ENCODE assay signal across 23 cellular contexts in the genomic region with DNA sequence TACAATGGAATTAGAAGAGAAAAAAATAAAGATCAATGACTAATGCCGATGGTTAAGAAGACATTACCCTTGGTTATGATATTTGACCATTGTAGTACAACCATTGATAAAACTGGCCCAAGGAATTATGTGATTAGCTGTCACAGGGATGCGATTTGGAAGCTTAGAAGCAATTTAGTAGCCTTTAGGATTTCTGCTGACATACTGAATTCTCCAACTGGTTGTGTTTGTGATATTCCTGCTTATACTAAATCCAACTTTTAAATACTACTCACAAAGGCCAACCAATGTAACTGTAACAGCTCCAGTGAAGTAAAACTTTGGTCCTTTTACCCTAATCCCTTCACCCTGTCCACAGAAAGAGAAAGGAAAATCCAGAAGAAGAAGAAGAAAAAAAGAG. TPM values are rescaled to one million over a fixed set of nuclear protein-coding genes. Genes with fewer than 3 reads are reported as not detected.
"Had no signal": no experiment of that assay in that cellular context is flagged by ENCODE, and none has a peak within 500 bp of the region (broad histone marks: within the 10 kb centered on the region; RNA-seq: fewer than 3 reads in every experiment).

No MANE protein-coding gene starts in this region.

- H3K27me3 ChIP-seq: heart left ventricle, neutrophil, suprapubic skin, thyroid gland had no signal

- H3K4me3 ChIP-seq: heart left ventricle, smooth muscle cell, suprapubic skin, thyroid gland had no signal

- ATAC-seq: esophagus mucosa; heart left ventricle; right cardiac atrium; stimulated activated effector memory CD8-positive, alpha-beta T cell treated with anti-CD3 and anti-CD28 coated beads, Interleukin-12 subunit alpha, Interleukin-12 subunit beta, amount 100 ng/mL, for 72 hours; stimulated activated naive CD8-positive, alpha-beta T cell treated with anti-CD3 and anti-CD28 coated beads, Interleukin-15, Interleukin-2, amounts not matched to agents 100 U/mL and 50 U/mL, for 24 hours had no signal

- H3K4me1 ChIP-seq: thyroid gland had no signal

- H3K4me2 ChIP-seq: smooth muscle cell had no signal

- DNase-seq: effector CD8-positive, alpha-beta T cell; heart left ventricle; hippocampal formation; kidney glomerular epithelial cell; mesendoderm; naive B cell; posterior cingulate gyrus; right cardiac atrium; stimulated activated CD4-positive, alpha-beta T cell treated with anti-CD3 and anti-CD28 coated beads, Interleukin-2, amount 100 ng/mL, for 48 hours; stimulated activated CD8-positive, alpha-beta memory T cell treated with anti-CD3 and anti-CD28 coated beads, Interleukin-4, amount 100 ng/mL, for 48 hours; stimulated activated naive CD8-positive, alpha-beta T cell treated with anti-CD3 and anti-CD28 coated beads, Interleukin-15, Interleukin-2, amounts not matched to agents 100 U/mL and 50 U/mL, for 24 hours; thyroid gland had no signal

- H3K36me3 ChIP-seq: neutrophil, suprapubic skin, thyroid gland had no signal

- FAIRE-seq: colon, frontal cortex, islet of Langerhans, urothelium cell line had no signal

- H3K36me3 Mint-ChIP-seq: naive B cell; stimulated activated effector memory CD8-positive, alpha-beta T cell treated with anti-CD3 and anti-CD28 coated beads, Interleukin-12 subunit alpha, Interleukin-12 subunit beta, amount 100 ng/mL, for 72 hours; type B pancreatic cell had no signal

- H3K27ac Mint-ChIP-seq: nephron; stimulated activated effector memory CD8-positive, alpha-beta T cell treated with anti-CD3 and anti-CD28 coated beads, Interleukin-12 subunit alpha, Interleukin-12 subunit beta, amount 100 ng/mL, for 72 hours; type B pancreatic cell had no signal

- H3K27me3 Mint-ChIP-seq: naive B cell had no signal

- H3K4me3 Mint-ChIP-seq: naive B cell; nephron; stimulated activated effector memory CD8-positive, alpha-beta T cell treated with anti-CD3 and anti-CD28 coated beads, Interleukin-12 subunit alpha, Interleukin-12 subunit beta, amount 100 ng/mL, for 72 hours; type B pancreatic cell had no signal

- H3K9me3 ChIP-seq: heart left ventricle, neutrophil, suprapubic skin, thyroid gland had no signal

- H3K9me3 Mint-ChIP-seq: naive B cell; stimulated activated effector memory CD8-positive, alpha-beta T cell treated with anti-CD3 and anti-CD28 coated beads, Interleukin-12 subunit alpha, Interleukin-12 subunit beta, amount 100 ng/mL, for 72 hours; type B pancreatic cell had no signal

- H3K27ac ChIP-seq: heart left ventricle, neutrophil, suprapubic skin, thyroid gland had no signal

- H3K4me1 Mint-ChIP-seq: nephron; stimulated activated effector memory CD8-positive, alpha-beta T cell treated with anti-CD3 and anti-CD28 coated beads, Interleukin-12 subunit alpha, Interleukin-12 subunit beta, amount 100 ng/mL, for 72 hours had no signal

RNA-seq across cellular contexts. Expression of a gene that starts 31.4 kb away (rescaled TPM):
- total RNA-seq: smooth muscle cell had no signal
- polyA plus RNA-seq: smooth muscle cell had no signal

RNA-seq across cellular contexts. Expression of a gene that starts 55.5 kb away (rescaled TPM):
- total RNA-seq: smooth muscle cell had no signal
- polyA plus RNA-seq: smooth muscle cell had no signal
